In the genomic region with DNA sequence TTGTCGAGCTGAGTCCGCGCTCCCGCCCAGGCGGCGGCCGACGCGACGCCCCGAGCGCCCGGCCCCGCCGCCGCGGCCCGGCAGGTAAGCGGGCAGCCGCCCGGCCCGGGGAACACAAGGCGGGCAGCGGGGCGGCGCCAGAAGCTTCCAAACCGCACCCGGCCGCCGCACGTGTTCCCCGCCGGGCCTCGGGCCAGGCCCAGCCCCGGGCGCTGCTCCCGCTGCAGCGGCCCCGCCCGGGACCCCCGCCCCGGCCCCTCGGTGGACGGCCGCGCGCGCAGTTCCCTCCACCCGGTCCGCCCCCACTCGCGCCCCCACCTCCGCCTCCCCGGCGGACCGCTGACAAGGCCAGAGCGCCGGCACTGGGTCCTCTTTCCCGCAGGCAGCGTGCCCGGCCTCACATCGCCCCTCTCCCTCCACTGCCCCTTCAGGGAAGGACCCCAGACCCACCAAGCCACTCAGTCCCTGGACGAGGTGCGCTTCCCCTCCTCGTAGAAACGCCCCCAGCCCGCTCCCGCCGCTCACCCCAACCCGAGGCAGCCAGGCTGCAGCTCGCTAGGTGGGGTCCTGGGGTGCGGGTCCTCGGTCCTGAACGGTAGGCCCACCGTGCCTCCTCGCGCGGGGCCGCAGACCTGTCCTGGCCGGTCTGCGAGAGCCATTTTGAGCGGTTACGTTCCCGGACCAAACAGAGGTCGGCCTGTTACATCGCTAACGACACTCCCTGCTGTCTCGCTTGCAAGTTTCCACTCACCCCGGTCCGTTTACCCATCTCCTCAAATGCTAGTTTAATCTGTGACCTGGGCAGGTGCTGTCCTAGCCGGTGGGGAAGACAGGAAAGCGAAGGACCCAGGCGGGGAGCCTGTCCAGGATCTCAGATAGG, we compare ENCODE assay signal across 1 cellular context.
TF ChIP-seq lines count a peak whose summit lies in the region.

No MANE protein-coding gene starts in this region.

TF ChIP-seq in HepG2, 621 proteins besides CTCF, POLR2A, EP300 and RAD21 (continued from another document and continues in another):
- no peak for TF ChIP-seq SETDB1 (CRISPR knock-in tag; IDR thresholded peaks at IDR 0.05; ENCODE audit: borderline replicate concordance)
- TF ChIP-seq, protein P1, sequence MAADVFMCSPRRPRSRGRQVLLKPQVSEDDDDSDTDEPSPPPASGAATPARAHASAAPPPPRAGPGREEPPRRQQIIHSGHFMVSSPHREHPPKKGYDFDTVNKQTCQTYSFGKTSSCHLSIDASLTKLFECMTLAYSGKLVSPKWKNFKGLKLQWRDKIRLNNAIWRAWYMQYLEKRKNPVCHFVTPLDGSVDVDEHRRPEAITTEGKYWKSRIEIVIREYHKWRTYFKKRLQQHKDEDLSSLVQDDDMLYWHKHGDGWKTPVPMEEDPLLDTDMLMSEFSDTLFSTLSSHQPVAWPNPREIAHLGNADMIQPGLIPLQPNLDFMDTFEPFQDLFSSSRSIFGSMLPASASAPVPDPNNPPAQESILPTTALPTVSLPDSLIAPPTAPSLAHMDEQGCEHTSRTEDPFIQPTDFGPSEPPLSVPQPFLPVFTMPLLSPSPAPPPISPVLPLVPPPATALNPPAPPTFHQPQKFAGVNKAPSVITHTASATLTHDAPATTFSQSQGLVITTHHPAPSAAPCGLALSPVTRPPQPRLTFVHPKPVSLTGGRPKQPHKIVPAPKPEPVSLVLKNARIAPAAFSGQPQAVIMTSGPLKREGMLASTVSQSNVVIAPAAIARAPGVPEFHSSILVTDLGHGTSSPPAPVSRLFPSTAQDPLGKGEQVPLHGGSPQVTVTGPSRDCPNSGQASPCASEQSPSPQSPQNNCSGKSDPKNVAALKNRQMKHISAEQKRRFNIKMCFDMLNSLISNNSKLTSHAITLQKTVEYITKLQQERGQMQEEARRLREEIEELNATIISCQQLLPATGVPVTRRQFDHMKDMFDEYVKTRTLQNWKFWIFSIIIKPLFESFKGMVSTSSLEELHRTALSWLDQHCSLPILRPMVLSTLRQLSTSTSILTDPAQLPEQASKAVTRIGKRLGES (CRISPR knock-in tag; IDR thresholded peaks at IDR 0.05; ENCODE audit: borderline replicate concordance), result no peak
- TF ChIP-seq BORCS8-MEF2B (CRISPR knock-in tag; IDR thresholded peaks at IDR 0.05), result no peak
- no peak for TF ChIP-seq MYC (CRISPR knock-in tag; IDR thresholded peaks at IDR 0.05; ENCODE audit: borderline replicate concordance)
- TF ChIP-seq, protein P2, sequence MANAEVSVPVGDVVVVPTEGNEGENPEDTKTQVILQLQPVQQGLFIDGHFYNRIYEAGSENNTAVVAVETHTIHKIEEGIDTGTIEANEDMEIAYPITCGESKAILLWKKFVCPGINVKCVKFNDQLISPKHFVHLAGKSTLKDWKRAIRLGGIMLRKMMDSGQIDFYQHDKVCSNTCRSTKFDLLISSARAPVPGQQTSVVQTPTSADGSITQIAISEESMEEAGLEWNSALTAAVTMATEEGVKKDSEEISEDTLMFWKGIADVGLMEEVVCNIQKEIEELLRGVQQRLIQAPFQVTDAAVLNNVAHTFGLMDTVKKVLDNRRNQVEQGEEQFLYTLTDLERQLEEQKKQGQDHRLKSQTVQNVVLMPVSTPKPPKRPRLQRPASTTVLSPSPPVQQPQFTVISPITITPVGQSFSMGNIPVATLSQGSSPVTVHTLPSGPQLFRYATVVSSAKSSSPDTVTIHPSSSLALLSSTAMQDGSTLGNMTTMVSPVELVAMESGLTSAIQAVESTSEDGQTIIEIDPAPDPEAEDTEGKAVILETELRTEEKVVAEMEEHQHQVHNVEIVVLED (CRISPR knock-in tag; IDR thresholded peaks at IDR 0.05; ENCODE audit: borderline replicate concordance), result no peak
- TF ChIP-seq, protein P3, sequence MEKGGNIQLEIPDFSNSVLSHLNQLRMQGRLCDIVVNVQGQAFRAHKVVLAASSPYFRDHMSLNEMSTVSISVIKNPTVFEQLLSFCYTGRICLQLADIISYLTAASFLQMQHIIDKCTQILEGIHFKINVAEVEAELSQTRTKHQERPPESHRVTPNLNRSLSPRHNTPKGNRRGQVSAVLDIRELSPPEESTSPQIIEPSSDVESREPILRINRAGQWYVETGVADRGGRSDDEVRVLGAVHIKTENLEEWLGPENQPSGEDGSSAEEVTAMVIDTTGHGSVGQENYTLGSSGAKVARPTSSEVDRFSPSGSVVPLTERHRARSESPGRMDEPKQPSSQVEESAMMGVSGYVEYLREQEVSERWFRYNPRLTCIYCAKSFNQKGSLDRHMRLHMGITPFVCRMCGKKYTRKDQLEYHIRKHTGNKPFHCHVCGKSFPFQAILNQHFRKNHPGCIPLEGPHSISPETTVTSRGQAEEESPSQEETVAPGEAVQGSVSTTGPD (CRISPR knock-in tag; IDR thresholded peaks at IDR 0.05), result no peak
- no peak for TF ChIP-seq ZFP36 (IDR thresholded peaks at IDR 0.05; ENCODE audit: borderline replicate concordance, low read depth, low read length, partially characterized antibody)
- TF ChIP-seq ZBTB3 (CRISPR knock-in tag; IDR thresholded peaks at IDR 0.05; ENCODE audit: borderline replicate concordance, low read depth), result no peak
- TF ChIP-seq, protein P4, sequence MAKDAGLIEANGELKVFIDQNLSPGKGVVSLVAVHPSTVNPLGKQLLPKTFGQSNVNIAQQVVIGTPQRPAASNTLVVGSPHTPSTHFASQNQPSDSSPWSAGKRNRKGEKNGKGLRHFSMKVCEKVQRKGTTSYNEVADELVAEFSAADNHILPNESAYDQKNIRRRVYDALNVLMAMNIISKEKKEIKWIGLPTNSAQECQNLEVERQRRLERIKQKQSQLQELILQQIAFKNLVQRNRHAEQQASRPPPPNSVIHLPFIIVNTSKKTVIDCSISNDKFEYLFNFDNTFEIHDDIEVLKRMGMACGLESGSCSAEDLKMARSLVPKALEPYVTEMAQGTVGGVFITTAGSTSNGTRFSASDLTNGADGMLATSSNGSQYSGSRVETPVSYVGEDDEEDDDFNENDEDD (CRISPR knock-in tag; IDR thresholded peaks at IDR 0.05; ENCODE audit: borderline replicate concordance), result 0 out of 2 replicates have a peak, but pooled peaks have one; percentile 13
- TF ChIP-seq MTA3 (CRISPR knock-in tag; IDR thresholded peaks at IDR 0.05), result no peak
- TF ChIP-seq, protein P5, sequence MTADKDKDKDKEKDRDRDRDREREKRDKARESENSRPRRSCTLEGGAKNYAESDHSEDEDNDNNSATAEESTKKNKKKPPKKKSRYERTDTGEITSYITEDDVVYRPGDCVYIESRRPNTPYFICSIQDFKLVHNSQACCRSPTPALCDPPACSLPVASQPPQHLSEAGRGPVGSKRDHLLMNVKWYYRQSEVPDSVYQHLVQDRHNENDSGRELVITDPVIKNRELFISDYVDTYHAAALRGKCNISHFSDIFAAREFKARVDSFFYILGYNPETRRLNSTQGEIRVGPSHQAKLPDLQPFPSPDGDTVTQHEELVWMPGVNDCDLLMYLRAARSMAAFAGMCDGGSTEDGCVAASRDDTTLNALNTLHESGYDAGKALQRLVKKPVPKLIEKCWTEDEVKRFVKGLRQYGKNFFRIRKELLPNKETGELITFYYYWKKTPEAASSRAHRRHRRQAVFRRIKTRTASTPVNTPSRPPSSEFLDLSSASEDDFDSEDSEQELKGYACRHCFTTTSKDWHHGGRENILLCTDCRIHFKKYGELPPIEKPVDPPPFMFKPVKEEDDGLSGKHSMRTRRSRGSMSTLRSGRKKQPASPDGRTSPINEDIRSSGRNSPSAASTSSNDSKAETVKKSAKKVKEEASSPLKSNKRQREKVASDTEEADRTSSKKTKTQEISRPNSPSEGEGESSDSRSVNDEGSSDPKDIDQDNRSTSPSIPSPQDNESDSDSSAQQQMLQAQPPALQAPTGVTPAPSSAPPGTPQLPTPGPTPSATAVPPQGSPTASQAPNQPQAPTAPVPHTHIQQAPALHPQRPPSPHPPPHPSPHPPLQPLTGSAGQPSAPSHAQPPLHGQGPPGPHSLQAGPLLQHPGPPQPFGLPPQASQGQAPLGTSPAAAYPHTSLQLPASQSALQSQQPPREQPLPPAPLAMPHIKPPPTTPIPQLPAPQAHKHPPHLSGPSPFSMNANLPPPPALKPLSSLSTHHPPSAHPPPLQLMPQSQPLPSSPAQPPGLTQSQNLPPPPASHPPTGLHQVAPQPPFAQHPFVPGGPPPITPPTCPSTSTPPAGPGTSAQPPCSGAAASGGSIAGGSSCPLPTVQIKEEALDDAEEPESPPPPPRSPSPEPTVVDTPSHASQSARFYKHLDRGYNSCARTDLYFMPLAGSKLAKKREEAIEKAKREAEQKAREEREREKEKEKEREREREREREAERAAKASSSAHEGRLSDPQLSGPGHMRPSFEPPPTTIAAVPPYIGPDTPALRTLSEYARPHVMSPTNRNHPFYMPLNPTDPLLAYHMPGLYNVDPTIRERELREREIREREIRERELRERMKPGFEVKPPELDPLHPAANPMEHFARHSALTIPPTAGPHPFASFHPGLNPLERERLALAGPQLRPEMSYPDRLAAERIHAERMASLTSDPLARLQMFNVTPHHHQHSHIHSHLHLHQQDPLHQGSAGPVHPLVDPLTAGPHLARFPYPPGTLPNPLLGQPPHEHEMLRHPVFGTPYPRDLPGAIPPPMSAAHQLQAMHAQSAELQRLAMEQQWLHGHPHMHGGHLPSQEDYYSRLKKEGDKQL (CRISPR knock-in tag; IDR thresholded peaks at IDR 0.05; ENCODE audit: low read depth), result no peak
- TF ChIP-seq NONO (IDR thresholded peaks at IDR 0.05), result no peak
- no peak for TF ChIP-seq NONO (CRISPR knock-in tag; conservative IDR thresholded peaks at IDR 0.05)
- no peak for TF ChIP-seq ZNF772 (CRISPR knock-in tag; IDR thresholded peaks at IDR 0.05)
- no peak for TF ChIP-seq YEATS2 (CRISPR knock-in tag; IDR thresholded peaks at IDR 0.05; ENCODE audit: borderline replicate concordance)
- no peak for TF ChIP-seq RFXANK (CRISPR knock-in tag; IDR thresholded peaks at IDR 0.05)
- TF ChIP-seq SAP130 (CRISPR knock-in tag; IDR thresholded peaks at IDR 0.05; ENCODE audit: low read depth), result peak; percentile 44; the same call in 1 of the 2 replicates
- no peak for TF ChIP-seq ZNF510 (CRISPR knock-in tag; IDR thresholded peaks at IDR 0.05; ENCODE audit: low read depth)
- TF ChIP-seq IKZF1 (IDR thresholded peaks at IDR 0.05), result no peak
- 0 out of 2 replicates have a peak, but pooled peaks have one; percentile 45 for TF ChIP-seq ZNF891 (CRISPR knock-in tag; IDR thresholded peaks at IDR 0.05)
- no peak for TF ChIP-seq MXI1 (IDR thresholded peaks at IDR 0.05; ENCODE audit: borderline replicate concordance, low read depth, low read length)
- no peak for TF ChIP-seq TAF1 (CRISPR knock-in tag; IDR thresholded peaks at IDR 0.05)
- no peak for TF ChIP-seq SYNCRIP (IDR thresholded peaks at IDR 0.05; ENCODE audit: insufficient read depth, low read depth, low read length)
- TF ChIP-seq PRPF4 (IDR thresholded peaks at IDR 0.05; ENCODE audit: low read depth, low read length, poor library complexity, severe bottlenecking), result no peak
- TF ChIP-seq BCL6 (CRISPR knock-in tag; IDR thresholded peaks at IDR 0.05), result no peak
- TF ChIP-seq, protein P6, sequence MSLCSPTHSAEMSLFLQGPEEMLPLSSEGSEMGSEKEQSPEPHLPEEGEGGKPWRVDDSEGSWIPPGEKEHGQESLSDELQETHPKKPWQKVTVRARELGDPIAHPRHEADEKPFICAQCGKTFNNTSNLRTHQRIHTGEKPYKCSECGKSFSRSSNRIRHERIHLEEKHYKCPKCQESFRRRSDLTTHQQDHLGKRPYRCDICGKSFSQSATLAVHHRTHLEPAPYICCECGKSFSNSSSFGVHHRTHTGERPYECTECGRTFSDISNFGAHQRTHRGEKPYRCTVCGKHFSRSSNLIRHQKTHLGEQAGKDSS (CRISPR knock-in tag; IDR thresholded peaks at IDR 0.05; ENCODE audit: borderline replicate concordance, low read depth), result peak; percentile 52; the same call in 1 of the 2 replicates
- TF ChIP-seq, protein P7, sequence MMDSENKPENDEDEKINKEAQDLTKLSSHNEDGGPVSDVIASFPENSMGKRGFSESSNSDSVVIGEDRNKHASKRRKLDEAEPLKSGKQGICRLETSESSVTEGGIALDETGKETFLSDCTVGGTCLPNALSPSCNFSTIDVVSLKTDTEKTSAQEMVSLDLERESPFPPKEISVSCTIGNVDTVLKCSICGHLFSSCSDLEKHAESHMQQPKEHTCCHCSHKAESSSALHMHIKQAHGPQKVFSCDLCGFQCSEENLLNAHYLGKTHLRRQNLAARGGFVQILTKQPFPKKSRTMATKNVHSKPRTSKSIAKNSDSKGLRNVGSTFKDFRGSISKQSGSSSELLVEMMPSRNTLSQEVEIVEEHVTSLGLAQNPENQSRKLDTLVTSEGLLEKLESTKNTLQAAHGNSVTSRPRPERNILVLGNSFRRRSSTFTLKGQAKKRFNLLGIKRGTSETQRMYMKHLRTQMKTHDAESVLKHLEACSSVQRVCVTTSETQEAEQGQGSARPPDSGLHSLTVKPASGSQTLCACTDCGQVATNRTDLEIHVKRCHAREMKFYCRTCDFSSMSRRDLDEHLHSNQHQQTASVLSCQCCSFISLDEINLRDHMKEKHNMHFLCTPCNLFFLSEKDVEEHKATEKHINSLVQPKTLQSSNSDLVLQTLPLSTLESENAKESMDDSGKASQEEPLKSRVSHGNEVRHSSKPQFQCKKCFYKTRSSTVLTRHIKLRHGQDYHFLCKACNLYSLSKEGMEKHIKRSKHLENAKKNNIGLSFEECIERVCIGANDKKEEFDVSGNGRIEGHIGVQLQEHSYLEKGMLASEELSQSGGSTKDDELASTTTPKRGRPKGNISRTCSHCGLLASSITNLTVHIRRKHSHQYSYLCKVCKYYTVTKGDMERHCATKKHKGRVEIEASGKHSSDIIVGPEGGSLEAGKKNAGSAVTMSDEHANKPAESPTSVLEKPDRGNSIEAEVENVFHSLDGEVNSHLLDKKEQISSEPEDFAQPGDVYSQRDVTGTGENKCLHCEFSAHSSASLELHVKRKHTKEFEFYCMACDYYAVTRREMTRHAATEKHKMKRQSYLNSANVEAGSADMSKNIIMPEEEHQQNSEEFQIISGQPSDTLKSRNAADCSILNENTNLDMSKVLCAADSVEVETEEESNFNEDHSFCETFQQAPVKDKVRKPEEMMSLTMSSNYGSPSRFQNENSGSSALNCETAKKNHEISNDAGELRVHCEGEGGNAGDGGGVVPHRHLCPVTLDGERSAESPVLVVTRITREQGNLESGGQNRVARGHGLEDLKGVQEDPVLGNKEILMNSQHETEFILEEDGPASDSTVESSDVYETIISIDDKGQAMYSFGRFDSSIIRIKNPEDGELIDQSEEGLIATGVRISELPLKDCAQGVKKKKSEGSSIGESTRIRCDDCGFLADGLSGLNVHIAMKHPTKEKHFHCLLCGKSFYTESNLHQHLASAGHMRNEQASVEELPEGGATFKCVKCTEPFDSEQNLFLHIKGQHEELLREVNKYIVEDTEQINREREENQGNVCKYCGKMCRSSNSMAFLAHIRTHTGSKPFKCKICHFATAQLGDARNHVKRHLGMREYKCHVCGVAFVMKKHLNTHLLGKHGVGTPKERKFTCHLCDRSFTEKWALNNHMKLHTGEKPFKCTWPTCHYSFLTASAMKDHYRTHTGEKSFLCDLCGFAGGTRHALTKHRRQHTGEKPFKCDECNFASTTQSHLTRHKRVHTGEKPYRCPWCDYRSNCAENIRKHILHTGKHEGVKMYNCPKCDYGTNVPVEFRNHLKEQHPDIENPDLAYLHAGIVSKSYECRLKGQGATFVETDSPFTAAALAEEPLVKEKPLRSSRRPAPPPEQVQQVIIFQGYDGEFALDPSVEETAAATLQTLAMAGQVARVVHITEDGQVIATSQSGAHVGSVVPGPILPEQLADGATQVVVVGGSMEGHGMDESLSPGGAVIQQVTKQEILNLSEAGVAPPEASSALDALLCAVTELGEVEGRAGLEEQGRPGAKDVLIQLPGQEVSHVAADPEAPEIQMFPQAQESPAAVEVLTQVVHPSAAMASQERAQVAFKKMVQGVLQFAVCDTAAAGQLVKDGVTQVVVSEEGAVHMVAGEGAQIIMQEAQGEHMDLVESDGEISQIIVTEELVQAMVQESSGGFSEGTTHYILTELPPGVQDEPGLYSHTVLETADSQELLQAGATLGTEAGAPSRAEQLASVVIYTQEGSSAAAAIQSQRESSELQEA (CRISPR knock-in tag; IDR thresholded peaks at IDR 0.05; ENCODE audit: not compliant biosample characterization), result peak; percentile 42
- no peak for TF ChIP-seq EZH2 (conservative IDR thresholded peaks at IDR 0.05; ENCODE audit: low read depth, low read length)
- TF ChIP-seq NFKBIZ (CRISPR knock-in tag; IDR thresholded peaks at IDR 0.05), result no peak
- no peak for TF ChIP-seq ATM (IDR thresholded peaks at IDR 0.05; ENCODE audit: borderline replicate concordance)
- no peak for TF ChIP-seq KAT7 (CRISPR knock-in tag; IDR thresholded peaks at IDR 0.05; ENCODE audit: borderline replicate concordance)
- no peak for TF ChIP-seq ZNF7 (CRISPR knock-in tag; IDR thresholded peaks at IDR 0.05)
